In genomic region chr11:4551346-4551979, GRCh38 we compare ENCODE assay signal across 12 cellular contexts. TPM values are rescaled to one million over a fixed set of nuclear protein-coding genes. Genes with fewer than 3 reads are reported as not detected.
A peak's percentile ranks its signal among the peaks of the same experiment; 100 is the strongest.
DNase-seq lines count a peak whose midpoint lies in the region; ATAC-seq, FAIRE-seq and TF ChIP-seq lines count a peak whose summit lies in the region.
"Had no signal": no experiment of that assay in that cellular context is flagged by ENCODE, and none has a peak within 500 bp of the region (broad histone marks: within the 10 kb centered on the region; RNA-seq: fewer than 3 reads in every experiment).

No MANE protein-coding gene starts in this region.

- no peak for FAIRE-seq in H1 (lab: Jason Lieb, UNC)

- no peaks in the 10 kb centered on the region for H3K27me3 Mint-ChIP-seq in T-helper 2 cell treated with Interferon-gamma antibody and Interleukin-4, amounts not matched to agents 5 μg/mL and 100 μg/mL, for 36 hours (ENCODE audit: low read depth)

- H3K9me3 ChIP-seq in H1 (ENCODE audit: insufficient read depth in 2 of 2, low read depth in 1 of 2, low read length in 1 of 2) = peaks cover 0 to 3% of the 10 kb centered on the region in 2 experiments; a peak in 1 of 4 replicates
- peaks cover 9% of the 10 kb centered on the region for H3K9me3 ChIP-seq in trophoblast cell (ENCODE audit: insufficient read depth, low read depth, low read length)

- H3K27ac ChIP-seq in H1 (ENCODE audit: low read depth, low read length) = no peak overlapping the region
- no peak overlapping the region for H3K27ac ChIP-seq in trophoblast cell (ENCODE audit: low read depth, low read length)
- H3K27ac ChIP-seq: left lung, SK-N-MC had no signal

- no peaks in the 10 kb centered on the region for H3K27me3 ChIP-seq in H1 (replicated peaks in 1 of 4; ENCODE audit: control insufficient read depth in 3 of 4, extremely low read depth in 1 of 4, insufficient read depth in 3 of 4, low read length in 3 of 4)
- H3K27me3 ChIP-seq in trophoblast cell (ENCODE audit: insufficient read depth, low read length) = no peaks in the 10 kb centered on the region
- H3K27me3 ChIP-seq: left lung had no signal

- no peak overlapping the region for H3K4me3 ChIP-seq in LNCaP clone FGC (ENCODE audit: low read depth, low read length)
- no peak overlapping the region for H3K4me3 ChIP-seq in H1 (ENCODE audit: extremely low read depth in 1 of 4, insufficient read depth in 2 of 4, low read depth in 3 of 4, low read length in 4 of 4)
- peak overlapping the region; percentile 40 for H3K4me3 ChIP-seq in trophoblast cell (ENCODE audit: low read depth, low read length)
- H3K4me3 ChIP-seq: left lung, SK-N-MC had no signal

- H2BK12ac ChIP-seq in H1 (ENCODE audit: low read depth, low read length) (no peak overlapping the region), trophoblast cell (ENCODE audit: low read length) (no peak overlapping the region)

- TF ChIP-seq CTCF in LNCaP clone FGC (IDR thresholded peaks at IDR 0.05; ENCODE audit: control insufficient read depth, extremely low read depth, insufficient read depth) = peak; percentile 37; the same call in 1 of the 2 replicates
- TF ChIP-seq CTCF in H1 (IDR thresholded peaks at IDR 0.05; ENCODE audit: control extremely low read depth in 1 of 3, insufficient read depth in 1 of 3, low read depth in 1 of 3, low read length in 3 of 3) = peak in 2 of 3 experiments; percentile 34 to 51; a peak in 3 of 4 replicates

- H3K36me3 ChIP-seq in H1 (ENCODE audit: control insufficient read depth in 2 of 4, insufficient read depth in 4 of 4, low read length in 3 of 4) (no peaks in the 10 kb centered on the region), trophoblast cell (ENCODE audit: control insufficient read depth in 1 of 2, insufficient read depth in 2 of 2, low read length in 2 of 2) (no peaks in the 10 kb centered on the region)
- H3K36me3 ChIP-seq: left lung had no signal

- no peaks in the 10 kb centered on the region for H3K9me3 Mint-ChIP-seq in T-helper 2 cell treated with Interferon-gamma antibody and Interleukin-4, amounts not matched to agents 5 μg/mL and 100 μg/mL, for 36 hours

- 81% methylated on average over 8 of the region's 8 CpGs; no CpG with 5 or more reads in 1 of the 2 experiments for WGBS in H1 (ENCODE audit: extremely low coverage in 1 of 2, insufficient coverage in 1 of 2, insufficient read length in 1 of 2, insufficient replicate concordance in 2 of 2, low coverage in 1 of 2, low lambda C conversion rate in 2 of 2, missing lambda C conversion rate in 1 of 2), 2 experiments
- no CpG with 5 or more reads among the region's 8 CpGs for WGBS in trophoblast cell (ENCODE audit: extremely low coverage, insufficient coverage, insufficient read length)

- H4K91ac ChIP-seq in H1 (replicated peaks; ENCODE audit: insufficient read length, low read length) (no peak overlapping the region), trophoblast cell (ENCODE audit: low read depth, low read length) (no peak overlapping the region)

- H4K12ac ChIP-seq in trophoblast cell (ENCODE audit: low read depth, low read length) = no peak overlapping the region

- H3K23me2 ChIP-seq in H1 (ENCODE audit: low read depth, low read length) = no peaks in the 10 kb centered on the region; the same call in 1 of the 2 replicates

- H2BK120ac ChIP-seq in H1 (replicated peaks; ENCODE audit: low read depth, low read length) = no peak overlapping the region
- H2BK120ac ChIP-seq in trophoblast cell (ENCODE audit: insufficient read depth, low read length, poor library complexity) = no peak overlapping the region

- H2BK5ac ChIP-seq in H1 (ENCODE audit: low read depth, low read length) (no peak overlapping the region), trophoblast cell (ENCODE audit: low read depth, low read length, poor library complexity) (no peak overlapping the region)

- H4K8ac ChIP-seq in H1 (ENCODE audit: extremely low read depth, insufficient read depth, low read length) = no peak overlapping the region
- no peak overlapping the region for H4K8ac ChIP-seq in trophoblast cell (ENCODE audit: low read depth, low read length)

- H3K4me3 Mint-ChIP-seq in T-helper 2 cell treated with Interferon-gamma antibody and Interleukin-4, amounts not matched to agents 5 μg/mL and 100 μg/mL, for 36 hours = no peak overlapping the region

- H3K23ac ChIP-seq in H1 (ENCODE audit: insufficient read length) (no peak overlapping the region), trophoblast cell (ENCODE audit: low read length) (no peak overlapping the region)

- H2BK15ac ChIP-seq in H1 (ENCODE audit: low read length) = no peak overlapping the region

- peak; percentile 33 to 44 for TF ChIP-seq RAD21 in H1 (IDR thresholded peaks at IDR 0.05 in 1 of 2, conservative IDR thresholded peaks at IDR 0.05 in 1 of 2; ENCODE audit: low read depth in 2 of 2, low read length in 2 of 2)

- H3K4me1 Mint-ChIP-seq in T-helper 2 cell treated with Interferon-gamma antibody and Interleukin-4, amounts not matched to agents 5 μg/mL and 100 μg/mL, for 36 hours (ENCODE audit: low read depth) = no peaks in the 10 kb centered on the region

- CTCF ChIA-PET in H1 (lab: Charles Lee; ENCODE audit: partially characterized antibody) = interaction anchor here (0.6 to 8.0 kb wide), 17 partner anchors 10 to 680 kb away, joined by 3 to 72 read pairs (median 4); no protein-coding TSS in a partner anchor

- no peak overlapping the region for H4K5ac ChIP-seq in H1 (ENCODE audit: insufficient read length, low read depth, low read length)

- H3K9ac ChIP-seq in H1 (replicated peaks in 1 of 4; ENCODE audit: extremely low read depth in 1 of 4, low read depth in 3 of 4, low read length in 3 of 4) (no peak overlapping the region), trophoblast cell (ENCODE audit: low read length) (no peak overlapping the region)

- TF ChIP-seq POLR2A in H1 (IDR thresholded peaks at IDR 0.05; ENCODE audit: control extremely low read depth in 1 of 2, low read depth in 2 of 2, low read length in 2 of 2) = no peak

- H3K18ac ChIP-seq in H1 (ENCODE audit: extremely low read depth, low read length) (no peak overlapping the region), trophoblast cell (ENCODE audit: low read length) (no peak overlapping the region)

- no peaks in the 10 kb centered on the region for H4K20me1 ChIP-seq in H1 (replicated peaks in 1 of 2; ENCODE audit: control insufficient read depth in 1 of 2, insufficient read depth in 2 of 2, low read length in 2 of 2)

- no peaks in the 10 kb centered on the region for H3K4me1 ChIP-seq in H1 (replicated peaks in 1 of 4; ENCODE audit: control insufficient read depth in 3 of 4, insufficient read depth in 4 of 4, low read length in 3 of 4)
- H3K4me1 ChIP-seq in trophoblast cell (ENCODE audit: control insufficient read depth in 1 of 2, insufficient read depth in 2 of 2, low read length in 2 of 2) = no peaks in the 10 kb centered on the region
- H3K4me1 ChIP-seq: left lung had no signal

- no peak for TF ChIP-seq EP300 in H1 (IDR thresholded peaks at IDR 0.05; ENCODE audit: borderline replicate concordance in 1 of 2, low read depth in 2 of 2, low read length in 2 of 2)

- no peak overlapping the region for H2AFZ ChIP-seq in H1 (ENCODE audit: low read length)
- H2AFZ ChIP-seq in trophoblast cell (ENCODE audit: insufficient read depth, low read length, poor library complexity) = no peak overlapping the region

- H2AK5ac ChIP-seq in H1 (ENCODE audit: low read depth, low read length) = no peak overlapping the region
- H2AK5ac ChIP-seq in trophoblast cell (ENCODE audit: low read length) = no peak overlapping the region

- H3K79me2 ChIP-seq in H1 (ENCODE audit: control insufficient read depth in 1 of 2, insufficient read depth in 2 of 2, low read length in 2 of 2) (no peaks in the 10 kb centered on the region), trophoblast cell (ENCODE audit: control insufficient read depth, insufficient read depth, low read length, poor library complexity) (no peaks in the 10 kb centered on the region)

- POLR2A ChIA-PET in H1 (lab: Charles Lee; ENCODE audit: partially characterized antibody) = no interaction called here

- H3K14ac ChIP-seq in H1 (ENCODE audit: insufficient read length) = no peak overlapping the region
- H3K14ac ChIP-seq in trophoblast cell (ENCODE audit: low read length) = no peak overlapping the region

- no peak overlapping the region for H3K27ac Mint-ChIP-seq in T-helper 2 cell treated with Interferon-gamma antibody and Interleukin-4, amounts not matched to agents 5 μg/mL and 100 μg/mL, for 36 hours

- H3K56ac ChIP-seq in H1 (replicated peaks; ENCODE audit: insufficient read length, low read depth, low read length) = no peak overlapping the region

- H3K36me3 Mint-ChIP-seq in T-helper 2 cell treated with Interferon-gamma antibody and Interleukin-4, amounts not matched to agents 5 μg/mL and 100 μg/mL, for 36 hours (ENCODE audit: low read depth) = no peaks in the 10 kb centered on the region

- no peak overlapping the region for H3K4me2 ChIP-seq in H1 (ENCODE audit: insufficient read depth in 1 of 2, low read depth in 2 of 2, low read length in 2 of 2)
- H3K4me2 ChIP-seq in trophoblast cell (ENCODE audit: low read length) = no peak overlapping the region

- H3K4ac ChIP-seq in H1 (replicated peaks; ENCODE audit: insufficient read length, low read depth, low read length) = no peak overlapping the region
- H3K4ac ChIP-seq in trophoblast cell (ENCODE audit: low read depth, low read length) = no peak overlapping the region

- H2BK20ac ChIP-seq in H1 (ENCODE audit: low read length) = no peak overlapping the region

- no peak for ATAC-seq in GM21723 (IDR thresholded peaks at IDR 0.05; ENCODE audit: unreplicated experiment)
- ATAC-seq: left lung, right cardiac atrium had no signal

- H3K79me1 ChIP-seq in H1 (ENCODE audit: low read depth, low read length) (no peaks in the 10 kb centered on the region), trophoblast cell (ENCODE audit: low read length) (no peaks in the 10 kb centered on the region)

- peak; percentile 42 for DNase-seq in NCI-H82 (lab: John Stamatoyannopoulos, UW)
- DNase-seq in NCI-H82 treated with DMSO at 0.1 percent for 48 hours (lab: John Stamatoyannopoulos, UW; ENCODE audit: unreplicated experiment) = no peak
- DNase-seq in LNCaP clone FGC (ENCODE audit: low read depth) = no peak
- DNase-seq in H1 (ENCODE audit: low read depth in 1 of 2, low spot score in 2 of 2) = no peak
- DNase-seq in trophoblast cell = peak in 1 of 2 donors; percentile 8
- DNase-seq in RPMI8226 = no peak
- no peak for DNase-seq in T-helper 2 cell treated with Interferon-gamma antibody and Interleukin-4, amounts not matched to agents 5 μg/mL and 100 μg/mL, for 36 hours (ENCODE audit: low spot score)
- DNase-seq: left lung, NCI-H1092 treated with DMSO at 0.1 percent for 48 hours, right cardiac atrium had no signal

RNA-seq across cellular contexts. Expression of gene OR52M1, which starts 6.5 kb away (rescaled TPM):
- not detected in 2 replicates for total RNA-seq in H1 (2021; fragmentation: NEBNext Ultra II Directional; extraction: Animal tissue kit (Norgen Biotek cat#: 25700))
- not detected in 2 replicates for polyA plus RNA-seq in H1 (2011; rRNA removed)
- polyA plus RNA-seq in H1 (2011; cell fraction: cytosol; rRNA removed) = not detected
- polyA plus RNA-seq in H1 (2011; cell fraction: nucleus; rRNA removed) = not detected
- polyA plus RNA-seq in H1 (2012, experiment 1 of 2) = not detected in 4 replicates
- polyA plus RNA-seq in H1 (2012, experiment 2 of 2) = not detected
- not detected for polyA plus RNA-seq in H1 (2013, experiment 1 of 2)
- polyA plus RNA-seq in H1 (2013, experiment 2 of 2) = not detected
- not detected in 2 replicates for polyA minus RNA-seq in H1 (2011; rRNA and poly(A)+ RNA removed)
- not detected for polyA minus RNA-seq in H1 (2011; cell fraction: cytosol; rRNA and poly(A)+ RNA removed)
- not detected for polyA minus RNA-seq in H1 (2011; cell fraction: nucleus; rRNA and poly(A)+ RNA removed)
- polyA plus RNA-seq in trophoblast cell (2013) = not detected in 2 replicates
- total RNA-seq: left lung, right cardiac atrium had no signal
- polyA plus RNA-seq: right cardiac atrium had no signal

RNA-seq across cellular contexts. Expression of gene OR52I2, which starts 30.1 kb away (rescaled TPM):
- not detected in 2 replicates for total RNA-seq in H1 (2021; fragmentation: NEBNext Ultra II Directional; extraction: Animal tissue kit (Norgen Biotek cat#: 25700))
- not detected in 2 replicates for polyA plus RNA-seq in H1 (2011; rRNA removed)
- not detected for polyA plus RNA-seq in H1 (2011; cell fraction: cytosol; rRNA removed)
- not detected for polyA plus RNA-seq in H1 (2011; cell fraction: nucleus; rRNA removed)
- polyA plus RNA-seq in H1 (2012, experiment 1 of 2) = not detected in 4 replicates
- polyA plus RNA-seq in H1 (2012, experiment 2 of 2) = not detected
- not detected for polyA plus RNA-seq in H1 (2013, experiment 1 of 2)
- not detected for polyA plus RNA-seq in H1 (2013, experiment 2 of 2)
- polyA minus RNA-seq in H1 (2011; rRNA and poly(A)+ RNA removed) = not detected in 2 replicates
- not detected for polyA minus RNA-seq in H1 (2011; cell fraction: cytosol; rRNA and poly(A)+ RNA removed)
- polyA minus RNA-seq in H1 (2011; cell fraction: nucleus; rRNA and poly(A)+ RNA removed) = not detected
- not detected in 2 replicates for polyA plus RNA-seq in trophoblast cell (2013)
- total RNA-seq: left lung, right cardiac atrium had no signal
- polyA plus RNA-seq: right cardiac atrium had no signal

RNA-seq across cellular contexts. Expression of gene OR52I1, which starts 42.4 kb away (rescaled TPM):
- not detected in 2 replicates for total RNA-seq in H1 (2021; fragmentation: NEBNext Ultra II Directional; extraction: Animal tissue kit (Norgen Biotek cat#: 25700))
- polyA plus RNA-seq in H1 (2011; rRNA removed) = not detected in 2 replicates
- polyA plus RNA-seq in H1 (2011; cell fraction: cytosol; rRNA removed) = not detected
- polyA plus RNA-seq in H1 (2011; cell fraction: nucleus; rRNA removed) = not detected
- not detected in 4 replicates for polyA plus RNA-seq in H1 (2012, experiment 1 of 2)
- not detected for polyA plus RNA-seq in H1 (2012, experiment 2 of 2)
- not detected for polyA plus RNA-seq in H1 (2013, experiment 1 of 2)
- not detected for polyA plus RNA-seq in H1 (2013, experiment 2 of 2)
- polyA minus RNA-seq in H1 (2011; rRNA and poly(A)+ RNA removed) = not detected in 2 replicates
- polyA minus RNA-seq in H1 (2011; cell fraction: cytosol; rRNA and poly(A)+ RNA removed) = not detected
- polyA minus RNA-seq in H1 (2011; cell fraction: nucleus; rRNA and poly(A)+ RNA removed) = not detected
- polyA plus RNA-seq in trophoblast cell (2013) = not detected in 2 replicates
- total RNA-seq: left lung, right cardiac atrium had no signal
- polyA plus RNA-seq: right cardiac atrium had no signal

RNA-seq across cellular contexts. Expression of gene TRIM68, which starts 56.6 kb away (rescaled TPM):
- total RNA-seq in H1 (2021; fragmentation: NEBNext Ultra II Directional; extraction: Animal tissue kit (Norgen Biotek cat#: 25700)) = 5.7 and 6.2 TPM in 2 replicates
- polyA plus RNA-seq in H1 (2011; rRNA removed) = 3.4 and 3.8 TPM in 2 replicates
- polyA plus RNA-seq in H1 (2011; cell fraction: cytosol; rRNA removed) = 4.6 TPM
- 5.4 TPM for polyA plus RNA-seq in H1 (2011; cell fraction: nucleus; rRNA removed)
- 4.7 to 6.0 TPM (median 5.4 TPM) in 4 replicates for polyA plus RNA-seq in H1 (2012, experiment 1 of 2)
- 2.5 TPM for polyA plus RNA-seq in H1 (2012, experiment 2 of 2)
- 3.8 TPM for polyA plus RNA-seq in H1 (2013, experiment 1 of 2)
- 3.8 TPM for polyA plus RNA-seq in H1 (2013, experiment 2 of 2)
- polyA minus RNA-seq in H1 (2011; rRNA and poly(A)+ RNA removed) = 4.9 and 5.1 TPM in 2 replicates
- polyA minus RNA-seq in H1 (2011; cell fraction: cytosol; rRNA and poly(A)+ RNA removed) = 1.1 TPM
- polyA minus RNA-seq in H1 (2011; cell fraction: nucleus; rRNA and poly(A)+ RNA removed) = 13.8 TPM
- 5.1 and 5.4 TPM in 2 replicates for polyA plus RNA-seq in trophoblast cell (2013)
